8 cellular contexts compared by ENCODE assay signal in genomic region chr7:4738711-4739527, GRCh38. TPM values are rescaled to one million over a fixed set of nuclear protein-coding genes. Genes with fewer than 3 reads are reported as not detected.
DNase-seq lines count a peak whose midpoint lies in the region; ATAC-seq and TF ChIP-seq lines count a peak whose summit lies in the region.

No MANE protein-coding gene starts in this region.

- H3K9me3 ChIP-seq in BE2C (no peaks in the 10 kb centered on the region), HUES48 (ENCODE audit: control insufficient read depth, insufficient read depth, low read length) (no peaks in the 10 kb centered on the region)

- ATAC-seq in WTC11 = peak; percentile 56
- ATAC-seq in natural killer cell treated with Interleukin-12 subunit alpha and Interleukin-12 subunit beta and Interleukin-15 and Interleukin-18, amount 100 ng/mL, for 72 hours = peak; percentile 62 to 78
- no peak for ATAC-seq in GM21390 (IDR thresholded peaks at IDR 0.05; ENCODE audit: unreplicated experiment)

- peak overlapping the region; percentile 53 for H3K4me3 ChIP-seq in BE2C (ENCODE audit: low read depth, low read length)
- H3K4me3 ChIP-seq in HUES48 (ENCODE audit: low read depth, low read length) = no peak overlapping the region

- H3K27me3 ChIP-seq in BE2C = no peaks in the 10 kb centered on the region
- peaks cover 24% of the 10 kb centered on the region for H3K27me3 ChIP-seq in HUES48 (ENCODE audit: control insufficient read depth, insufficient read depth, low read length)

- TF ChIP-seq CTCF in BE2C (IDR thresholded peaks at IDR 0.05; ENCODE audit: low read depth, low read length) (no peak; the same call in 1 of the 2 replicates), WTC11 (IDR thresholded peaks at IDR 0.05) (no peak)

- peaks cover 31% of the 10 kb centered on the region for H3K27me3 Mint-ChIP-seq in WTC11 (ENCODE audit: low read depth)
- no peaks in the 10 kb centered on the region for H3K27me3 Mint-ChIP-seq in natural killer cell treated with Interleukin-12 subunit alpha and Interleukin-12 subunit beta and Interleukin-15 and Interleukin-18, amount 100 ng/mL, for 72 hours

- H3K9ac ChIP-seq in HUES48 (ENCODE audit: low read depth, low read length) = peak overlapping the region; percentile 43

- peaks cover 6% of the 10 kb centered on the region for H3K36me3 Mint-ChIP-seq in WTC11
- no peaks in the 10 kb centered on the region for H3K36me3 Mint-ChIP-seq in natural killer cell treated with Interleukin-12 subunit alpha and Interleukin-12 subunit beta and Interleukin-15 and Interleukin-18, amount 100 ng/mL, for 72 hours

- H3K27ac ChIP-seq in HUES48 (ENCODE audit: low read depth, low read length) (peak overlapping the region; percentile 92), epithelial cell of prostate (peak overlapping the region; percentile 42)

- peak overlapping the region; percentile 49; the same call in 1 of the 2 replicates for H3K27ac Mint-ChIP-seq in WTC11
- peak overlapping the region; percentile 37 to 82 for H3K27ac Mint-ChIP-seq in natural killer cell treated with Interleukin-12 subunit alpha and Interleukin-12 subunit beta and Interleukin-15 and Interleukin-18, amount 100 ng/mL, for 72 hours

- H3K9me3 Mint-ChIP-seq in WTC11 = no peaks in the 10 kb centered on the region
- no peaks in the 10 kb centered on the region for H3K9me3 Mint-ChIP-seq in natural killer cell treated with Interleukin-12 subunit alpha and Interleukin-12 subunit beta and Interleukin-15 and Interleukin-18, amount 100 ng/mL, for 72 hours

- H3K4me3 Mint-ChIP-seq in WTC11 = no peak overlapping the region
- peak overlapping the region; percentile 12 for H3K4me3 Mint-ChIP-seq in natural killer cell treated with Interleukin-12 subunit alpha and Interleukin-12 subunit beta and Interleukin-15 and Interleukin-18, amount 100 ng/mL, for 72 hours

- POLR2A ChIA-PET in WTC11 (lab: Charles Lee) = no interaction called here

- H3K4me1 ChIP-seq in BE2C (peaks cover 11% of the 10 kb centered on the region), HUES48 (ENCODE audit: control insufficient read depth, insufficient read depth, low read length) (peaks cover 17% of the 10 kb centered on the region)

- CTCF ChIA-PET in WTC11 (lab: Charles Lee) = interaction anchor here (1.1 kb wide), 1 partner anchor 14 kb away, joined by 4 read pairs; no protein-coding TSS in a partner anchor

- peaks cover 32% of the 10 kb centered on the region for H3K36me3 ChIP-seq in BE2C
- peaks cover 12% of the 10 kb centered on the region; the same call in 1 of the 2 replicates for H3K36me3 ChIP-seq in HUES48 (ENCODE audit: control insufficient read depth, insufficient read depth, low read length)

- H3K4me1 Mint-ChIP-seq in WTC11 = peaks cover 21% of the 10 kb centered on the region
- H3K4me1 Mint-ChIP-seq in natural killer cell treated with Interleukin-12 subunit alpha and Interleukin-12 subunit beta and Interleukin-15 and Interleukin-18, amount 100 ng/mL, for 72 hours (ENCODE audit: low read depth in 2 of 2) = peaks cover 30 to 34% of the 10 kb centered on the region in 2 donors

- DNase-seq in BE2C = peak; percentile 80
- DNase-seq in WTC11 (ENCODE audit: low spot score) = no peak
- no peak for DNase-seq in epithelial cell of prostate (ENCODE audit: low read depth, low spot score)
- no peak for DNase-seq in natural killer cell treated with Interleukin-12 subunit alpha and Interleukin-12 subunit beta and Interleukin-15 and Interleukin-18, amount 100 ng/mL, for 72 hours (ENCODE audit: low spot score)
- no peak for DNase-seq in NCI-H2196 (lab: John Stamatoyannopoulos, UW; ENCODE audit: unreplicated experiment)
- DNase-seq in NCI-H187 (lab: John Stamatoyannopoulos, UW) = no peak

TF ChIP-seq in WTC11, 78 proteins besides CTCF, POLR2A, EP300 and RAD21:
- TF ChIP-seq NFE2L1 (CRISPR knock-in tag; IDR thresholded peaks at IDR 0.05) = 0 out of 2 replicates have a peak, but pooled peaks have one; percentile 53
- TF ChIP-seq E2F1 (CRISPR knock-in tag; IDR thresholded peaks at IDR 0.05) = no peak
- TF ChIP-seq AR (CRISPR knock-in tag; IDR thresholded peaks at IDR 0.05) = no peak

RNA-seq across cellular contexts. Expression of gene AP5Z1, which starts 36.5 kb away (rescaled TPM):
- 37.9 TPM for polyA plus RNA-seq in BE2C (2012; ENCODE audit: insufficient read depth, insufficient read length, low read depth)
- 25.6 to 29.4 TPM (median 27.9 TPM) in 3 replicates for total RNA-seq in WTC11 (2021)
- total RNA-seq in natural killer cell treated with Interleukin-12 subunit alpha and Interleukin-12 subunit beta and Interleukin-15 and Interleukin-18, amount 100 ng/mL, for 72 hours = 10 to 100 TPM; 87.3 to 99.4 TPM

RNA-seq across cellular contexts. Expression of gene FOXK1, which starts 56.8 kb away (rescaled TPM):
- 26.0 TPM for polyA plus RNA-seq in BE2C (2012; ENCODE audit: insufficient read depth, insufficient read length, low read depth)
- total RNA-seq in WTC11 (2021) = 17.1 to 21.9 TPM (median 17.2 TPM) in 3 replicates
- 10 to 100 TPM; 35.6 to 48.1 TPM for total RNA-seq in natural killer cell treated with Interleukin-12 subunit alpha and Interleukin-12 subunit beta and Interleukin-15 and Interleukin-18, amount 100 ng/mL, for 72 hours
